Comparison of ENCODE assay signal across 1 cellular context in the genomic region with DNA sequence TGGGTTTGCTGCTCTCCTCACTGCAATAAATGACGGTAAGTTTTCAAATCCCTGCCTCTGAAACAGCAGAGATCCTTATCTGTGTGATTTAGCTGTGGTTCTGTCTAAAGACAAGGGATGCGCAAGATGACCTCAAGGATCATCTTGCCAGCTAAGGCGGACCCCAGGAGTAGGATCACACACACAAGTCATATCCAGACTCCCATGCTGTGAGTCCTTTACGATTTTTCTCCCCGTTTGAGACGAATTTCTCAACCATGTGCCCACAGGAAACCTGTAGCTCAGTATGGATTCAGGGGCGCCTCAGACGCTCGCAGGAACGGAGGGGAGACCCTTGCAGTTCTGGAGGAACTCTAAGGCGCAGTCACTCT.
TF ChIP-seq lines count a peak whose summit lies in the region.

No MANE protein-coding gene starts in this region.

TF ChIP-seq in endothelial cell of umbilical vein, 7 proteins besides CTCF, POLR2A, EP300 and RAD21:
- TF ChIP-seq GATA2 (IDR thresholded peaks at IDR 0.05; ENCODE audit: insufficient read depth, insufficient read length, low read depth, low read length), result peak; percentile 87
- TF ChIP-seq, protein P1, sequence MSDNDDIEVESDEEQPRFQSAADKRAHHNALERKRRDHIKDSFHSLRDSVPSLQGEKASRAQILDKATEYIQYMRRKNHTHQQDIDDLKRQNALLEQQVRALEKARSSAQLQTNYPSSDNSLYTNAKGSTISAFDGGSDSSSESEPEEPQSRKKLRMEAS (IDR thresholded peaks at IDR 0.05; ENCODE audit: insufficient read depth, insufficient read length), result no peak
TF ChIP-seq in endothelial cell of umbilical vein: peak in this region for 1.
